ENCODE assay signal across 10 cellular contexts in the genomic region with DNA sequence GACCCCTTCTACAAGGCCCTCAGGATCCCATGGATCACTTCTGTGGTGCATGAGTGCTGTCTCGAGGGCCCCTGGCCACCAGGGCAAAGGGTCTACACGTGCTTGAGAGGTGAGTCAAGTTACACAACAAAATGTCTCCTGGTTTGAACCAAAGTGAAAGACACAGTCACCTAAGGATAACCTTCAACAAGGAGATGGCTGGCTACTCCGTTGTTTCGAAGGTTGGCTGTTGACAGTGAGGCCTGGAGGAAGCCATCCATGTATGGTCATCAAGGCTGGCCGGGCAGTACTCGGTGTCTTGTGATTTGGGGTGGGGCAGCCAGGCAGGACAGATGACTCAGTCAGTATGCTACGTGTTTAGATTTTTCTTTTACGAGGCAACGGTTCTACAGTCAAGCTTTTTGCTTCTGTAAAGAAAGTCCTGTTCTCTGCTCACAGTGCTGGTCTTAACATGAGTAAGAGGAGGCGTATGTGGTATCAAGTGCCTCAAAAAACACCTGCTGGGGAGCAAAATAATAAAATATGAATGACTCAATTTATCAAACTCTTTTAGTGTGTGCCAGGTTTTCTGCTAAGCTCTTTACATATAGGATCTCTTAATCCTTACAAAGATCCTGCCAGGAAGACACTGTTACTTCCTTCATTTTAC. TPM values are rescaled to one million over a fixed set of nuclear protein-coding genes. Genes with fewer than 3 reads are reported as not detected.
DNase-seq lines count a peak whose midpoint lies in the region; ATAC-seq, FAIRE-seq and TF ChIP-seq lines count a peak whose summit lies in the region.
"Had no signal": no experiment of that assay in that cellular context is flagged by ENCODE, and none has a peak within 500 bp of the region (broad histone marks: within the 10 kb centered on the region; RNA-seq: fewer than 3 reads in every experiment).

No MANE protein-coding gene starts in this region.

- peaks cover 10% of the 10 kb centered on the region for H3K36me3 Mint-ChIP-seq in HFFc6 (ENCODE audit: low read depth)

- no peaks in the 10 kb centered on the region for H3K27me3 ChIP-seq in thoracic aorta (replicated peaks; ENCODE audit: insufficient read depth)

- H3K9me3 ChIP-seq in thoracic aorta = no peaks in the 10 kb centered on the region

- in situ Hi-C loops in astrocyte of the spinal cord (cut with HindIII; ENCODE audit: low sequenced_read_pairs) = no loop called here

- ATAC-seq in thoracic aorta (ENCODE audit: insufficient number of reproducible peaks, low FRiP score, low read depth) (peak; percentile 99), GM18861 (IDR thresholded peaks at IDR 0.05; ENCODE audit: unreplicated experiment) (no peak)

- no peak for FAIRE-seq in GM19239 (lab: Jason Lieb, UNC)
- FAIRE-seq: islet of Langerhans had no signal

- no peaks in the 10 kb centered on the region for H3K36me3 ChIP-seq in thoracic aorta

- H3K4me3 Mint-ChIP-seq in HFFc6 = peak overlapping the region; percentile 60

- no peak for TF ChIP-seq CTCF in HFFc6 (IDR thresholded peaks at IDR 0.05)
- no peak for TF ChIP-seq CTCF in astrocyte of the spinal cord (IDR thresholded peaks at IDR 0.05; ENCODE audit: low read depth, low read length)
- TF ChIP-seq CTCF in thoracic aorta (IDR thresholded peaks at IDR 0.05) = no peak

- peaks cover 9% of the 10 kb centered on the region; the same call in 1 of the 2 replicates for H3K27me3 Mint-ChIP-seq in HFFc6 (ENCODE audit: insufficient read depth)

- no peak overlapping the region for H3K4me3 ChIP-seq in astrocyte of the spinal cord (ENCODE audit: low read depth, low read length)
- no peak overlapping the region for H3K4me3 ChIP-seq in thoracic aorta

- peak overlapping the region; percentile 99 for H3K27ac Mint-ChIP-seq in HFFc6

- H3K27ac ChIP-seq in thoracic aorta = peak overlapping the region; percentile 90 to 95

- peak; percentile 97 for DNase-seq in HFFc6
- DNase-seq in astrocyte of the spinal cord (ENCODE audit: low read depth, low spot score) = peak; percentile 98
- peak; percentile 97 for DNase-seq in islet precursor cell
- peak; percentile 58 for DNase-seq in thoracic aorta (ENCODE audit: low spot score)
- DNase-seq in COR-L47 (lab: John Stamatoyannopoulos, UW) = no peak
- DNase-seq in SKM-1 (lab: John Stamatoyannopoulos, UW; ENCODE audit: unreplicated experiment) = no peak
- no peak for DNase-seq in GM19239 (ENCODE audit: insufficient read length, low spot score)
- DNase-seq: NCI-H1092 had no signal

- peaks cover 65% of the 10 kb centered on the region for H3K4me1 Mint-ChIP-seq in HFFc6 (ENCODE audit: low read depth)

- peaks cover 12 to 35% of the 10 kb centered on the region in 2 donors for H3K4me1 ChIP-seq in thoracic aorta (ENCODE audit: control insufficient read depth in 1 of 2, low read depth in 2 of 2)

- H3K9me3 Mint-ChIP-seq in HFFc6 = peaks cover 4% of the 10 kb centered on the region; the same call in 1 of the 2 replicates

RNA-seq across cellular contexts. Expression of a gene that starts 18.0 kb away (rescaled TPM):
- total RNA-seq in HFFc6 (2021; fragmentation: NEBNext Ultra II Directional; extraction: Animal tissue kit (Norgen Biotek cat#: 25700)) = 10 to 100 TPM; 10.5 to 12.8 (median 11.3) TPM
- total RNA-seq in thoracic aorta = 10 to 100 TPM; 36.0 to 62.4 TPM

Comparison
In these comparisons a context has a peak if more than half of its experiments do, and no peak if none do; other contexts are left out.
1. DNase-seq: peak in HFFc6 (single experiment), astrocyte of the spinal cord (single experiment), islet precursor cell (single experiment) and thoracic aorta (single experiment); none in COR-L47 (single experiment), SKM-1 (single experiment) and GM19239 (single experiment).